Comparison of ENCODE assay signal across 24 cellular contexts in the genomic region with DNA sequence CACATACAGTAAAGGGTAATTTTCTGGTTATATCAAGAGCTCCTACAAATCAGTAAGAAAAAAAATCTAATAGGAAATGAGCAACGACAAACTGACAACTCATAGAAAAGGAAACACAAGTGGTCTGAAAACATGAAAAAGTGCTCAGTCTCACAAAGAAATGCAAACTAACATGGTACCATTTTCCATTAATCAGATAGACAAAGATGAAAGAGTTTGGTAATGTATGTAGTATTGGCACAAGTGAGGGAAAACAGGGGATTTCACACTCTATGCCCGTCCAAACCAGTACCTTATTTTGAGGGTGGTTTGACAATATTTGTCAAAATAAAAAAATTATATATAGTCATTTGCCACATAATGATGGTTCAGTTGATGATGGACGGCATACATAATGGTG.
"Had no signal": no experiment of that assay in that cellular context is flagged by ENCODE, and none has a peak within 500 bp of the region (broad histone marks: within the 10 kb centered on the region; RNA-seq: fewer than 3 reads in every experiment).

No MANE protein-coding gene starts in this region.

- H3K9ac ChIP-seq: parathyroid adenoma had no signal

- H3K27ac Mint-ChIP-seq: endodermal cell had no signal

- H3K27ac ChIP-seq: brain microvascular endothelial cell, epithelial cell of prostate, hepatocyte, parathyroid adenoma, sigmoid colon, suprapubic skin, vagina had no signal

- H3K4me1 ChIP-seq: parathyroid adenoma, sigmoid colon, vagina had no signal

- H3K27me3 ChIP-seq: brain microvascular endothelial cell, dorsolateral prefrontal cortex, hepatocyte, sigmoid colon, suprapubic skin, vagina had no signal

- H2AFZ ChIP-seq: hepatocyte, parathyroid adenoma had no signal

- H3K4me1 Mint-ChIP-seq: endodermal cell had no signal

- H3K4me3 ChIP-seq: dorsolateral prefrontal cortex, hepatocyte, mucosa of descending colon, sigmoid colon, suprapubic skin, vagina had no signal

- H3K36me3 Mint-ChIP-seq: naive B cell had no signal

- H3K4me3 Mint-ChIP-seq: endodermal cell, naive B cell, T-cell had no signal

- H3K27me3 Mint-ChIP-seq: naive B cell, T-cell had no signal

- H3K9me3 Mint-ChIP-seq: endodermal cell, naive B cell, T-cell had no signal

- DNase-seq: activated CD4-positive, CD25-positive, alpha-beta regulatory T cell treated with anti-CD3 and anti-CD28 coated beads, Interleukin-2, amount 50 U/mL, for 72 hours; activated CD8-positive, alpha-beta memory T cell treated with anti-CD3 and anti-CD28 coated beads, Interleukin-2, amount 50 U/mL, for 4 hours; activated effector memory CD4-positive, alpha-beta T cell treated with Interleukin-2 at 50 U/mL for 16 hours; aorta; brain microvascular endothelial cell; central memory CD4-positive, alpha-beta T cell; dorsolateral prefrontal cortex; endodermal cell; foreskin fibroblast; left cardiac atrium; mesenchymal stem cell; mucosa of descending colon; naive B cell; SHP77 treated with DMSO at 0.1 percent for 48 hours; sigmoid colon; stimulated activated naive CD4-positive, alpha-beta T cell treated with Interleukin-2 at 50 U/mL for 16 hours; T-cell; trophoblast cell had no signal

- H3K36me3 ChIP-seq: brain microvascular endothelial cell, sigmoid colon, vagina had no signal

- H3K9me3 ChIP-seq: mucosa of descending colon, sigmoid colon, suprapubic skin, vagina had no signal

- H3K4me2 ChIP-seq: hepatocyte had no signal

- ATAC-seq: left cardiac atrium, mucosa of descending colon, SK-N-SH treated with all-trans-retinoic acid at 6 μM for 48 hours, T-cell had no signal
